Comparison of ENCODE assay signal across 15 cellular contexts in the genomic region with DNA sequence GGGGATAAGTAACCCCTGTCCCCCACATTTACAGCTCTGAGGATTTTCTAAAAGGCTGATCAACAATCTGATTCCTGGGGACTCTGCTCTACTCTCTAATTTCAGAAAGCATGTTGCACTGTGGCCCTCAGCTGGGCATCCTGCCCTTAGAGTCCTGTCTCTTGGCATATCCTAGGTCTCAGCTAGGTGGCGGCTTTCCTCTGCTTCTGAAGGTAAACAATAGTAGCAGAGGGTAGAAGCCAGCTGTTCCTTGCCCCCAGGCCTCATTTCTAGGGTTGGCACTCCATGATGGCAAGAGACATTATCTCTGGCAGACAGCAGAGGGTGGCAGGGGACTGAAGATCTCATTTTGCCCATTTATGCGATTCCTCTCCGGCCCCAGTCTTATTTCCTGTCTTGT.
A peak's percentile ranks its signal among the peaks of the same experiment; 100 is the strongest.
DNase-seq lines count a peak whose midpoint lies in the region; ATAC-seq and TF ChIP-seq lines count a peak whose summit lies in the region.
"Had no signal": no experiment of that assay in that cellular context is flagged by ENCODE, and none has a peak within 500 bp of the region (broad histone marks: within the 10 kb centered on the region; RNA-seq: fewer than 3 reads in every experiment).

No MANE protein-coding gene starts in this region.

- H3K9me3 ChIP-seq in PC-9 (ENCODE audit: insufficient read depth, low read depth) = no peaks in the 10 kb centered on the region
- H3K9me3 ChIP-seq in Caco-2 = no peaks in the 10 kb centered on the region
- H3K9me3 ChIP-seq: upper lobe of left lung had no signal

- no peaks in the 10 kb centered on the region for H3K9me2 ChIP-seq in PC-9 (ENCODE audit: insufficient read depth)

- H3K4me1 ChIP-seq in PC-9 (replicated peaks; ENCODE audit: insufficient read depth) (no peaks in the 10 kb centered on the region), Caco-2 (no peaks in the 10 kb centered on the region)

- peak; percentile 67 to 80 for DNase-seq in NCI-H524 (lab: John Stamatoyannopoulos, UW)
- no peak for DNase-seq in NCI-H524 treated with DMSO at 0.1 percent for 48 hours (lab: John Stamatoyannopoulos, UW)
- DNase-seq in HFF-Myc (ENCODE audit: extremely low read depth, low read depth) = no peak
- no peak for DNase-seq in PC-9
- DNase-seq in left colon = no peak
- DNase-seq in Caco-2 = no peak
- no peak for DNase-seq in cerebellar cortex (ENCODE audit: low spot score)
- DNase-seq: activated naive CD4-positive, alpha-beta T cell treated with anti-CD3 and anti-CD28 coated beads for 36 hours; DMS79; naive thymus-derived CD4-positive, alpha-beta T cell; retina; stimulated activated CD4-positive, alpha-beta T cell treated with anti-CD3 and anti-CD28 coated beads, Interleukin-1b, Interleukin-23, amount 100 ng/mL, for 48 hours; T1000 had no signal

- BruUV-seq in PC-9 (replicated peaks; lab: Mats Ljungman, UMichigan) (no TSS peak), Caco-2 (replicated peaks; lab: Mats Ljungman, UMichigan) (no TSS peak)

- no peaks in the 10 kb centered on the region for H3K27me3 Mint-ChIP-seq in Caco-2 (ENCODE audit: insufficient read depth, unreplicated experiment)

- H3K4me3 ChIP-seq in HFF-Myc (replicated peaks; ENCODE audit: low read depth, low read length) = no peak overlapping the region
- H3K4me3 ChIP-seq in PC-9 = no peak overlapping the region
- no peak overlapping the region for H3K4me3 ChIP-seq in Caco-2 (ENCODE audit: low read depth, low read length)
- H3K4me3 ChIP-seq: upper lobe of left lung had no signal

- no peak overlapping the region for H3K4me3 Mint-ChIP-seq in Caco-2 (ENCODE audit: unreplicated experiment)
- H3K4me3 Mint-ChIP-seq: activated naive CD4-positive, alpha-beta T cell treated with anti-CD3 and anti-CD28 coated beads for 36 hours; naive thymus-derived CD4-positive, alpha-beta T cell had no signal

- H3K36me3 Mint-ChIP-seq in Caco-2 (ENCODE audit: insufficient read depth, unreplicated experiment) = no peaks in the 10 kb centered on the region
- H3K36me3 Mint-ChIP-seq: naive thymus-derived CD4-positive, alpha-beta T cell had no signal

- intact Hi-C loops in PC-9 (cut with micrococcal nuclease; ENCODE audit: unreplicated experiment) = no loop called here
- intact Hi-C loops in left colon (cut with DNase I, micrococcal nuclease) = loop anchor here in 1 of 2 donors (10.0 kb wide), 1 partner anchor 144 kb away; no protein-coding TSS in a partner anchor
- intact Hi-C loops in Caco-2 (cut with micrococcal nuclease; ENCODE audit: unreplicated experiment) = loop anchor here (10.0 kb wide), 1 partner anchor 384 kb away; no protein-coding TSS in a partner anchor

- no peaks in the 10 kb centered on the region for H3K4me1 Mint-ChIP-seq in Caco-2 (ENCODE audit: low read depth, unreplicated experiment)
- H3K4me1 Mint-ChIP-seq: naive thymus-derived CD4-positive, alpha-beta T cell had no signal

- no peaks in the 10 kb centered on the region for H3K79me2 ChIP-seq in PC-9 (ENCODE audit: low read depth)

- H2AFZ ChIP-seq in PC-9 = no peak overlapping the region

- H3K27me3 ChIP-seq in PC-9 (ENCODE audit: insufficient read depth, low read depth) = peaks cover 83% of the 10 kb centered on the region
- H3K27me3 ChIP-seq in Caco-2 (replicated peaks; ENCODE audit: control insufficient read depth, insufficient read depth, low read length) = no peaks in the 10 kb centered on the region
- H3K27me3 ChIP-seq: upper lobe of left lung had no signal

- ATAC-seq in left colon (peak; percentile 40), HG03571 (IDR thresholded peaks at IDR 0.05; ENCODE audit: unreplicated experiment) (no peak)
- ATAC-seq: naive thymus-derived CD4-positive, alpha-beta T cell had no signal

- H3K4me2 ChIP-seq in PC-9 = no peak overlapping the region

- H3F3A ChIP-seq in PC-9 (ENCODE audit: insufficient read depth, low read depth) = no peaks in the 10 kb centered on the region

- no peak overlapping the region for H3K27ac ChIP-seq in PC-9
- H3K27ac ChIP-seq: upper lobe of left lung had no signal

- H3K27ac Mint-ChIP-seq in Caco-2 (ENCODE audit: unreplicated experiment) = no peak overlapping the region
- H3K27ac Mint-ChIP-seq: activated naive CD4-positive, alpha-beta T cell treated with anti-CD3 and anti-CD28 coated beads for 36 hours; naive thymus-derived CD4-positive, alpha-beta T cell had no signal

- no peaks in the 10 kb centered on the region for H3K9me3 Mint-ChIP-seq in Caco-2 (ENCODE audit: unreplicated experiment)
- H3K9me3 Mint-ChIP-seq: activated naive CD4-positive, alpha-beta T cell treated with anti-CD3 and anti-CD28 coated beads for 36 hours; naive thymus-derived CD4-positive, alpha-beta T cell had no signal

- CTCF ChIA-PET in PC-9 (lab: Charles Lee) = interaction anchor here (0.6 kb wide), 1 partner anchor 394 kb away, joined by 5 read pairs; no protein-coding TSS in a partner anchor
- CTCF ChIA-PET in Caco-2 (lab: Charles Lee) = interaction anchor here (1.6 kb wide), 1 partner anchor 145 kb away, joined by 15 read pairs; no protein-coding TSS in a partner anchor

- H4K20me1 ChIP-seq in PC-9 (ENCODE audit: insufficient read depth) = no peaks in the 10 kb centered on the region

- H3K36me3 ChIP-seq in PC-9 (ENCODE audit: low read depth) (no peaks in the 10 kb centered on the region), Caco-2 (ENCODE audit: control insufficient read depth, insufficient read depth, low read length) (no peaks in the 10 kb centered on the region)
- H3K36me3 ChIP-seq: upper lobe of left lung had no signal

- TF ChIP-seq CTCF in HFF-Myc (IDR thresholded peaks at IDR 0.05; ENCODE audit: low read depth, low read length, missing control alignments) = peak; percentile 5
- TF ChIP-seq CTCF in PC-9 (conservative IDR thresholded peaks at IDR 0.05) = peak; percentile 49; the same call in 1 of the 2 replicates
- peak in 1 of 2 experiments; percentile 27 for TF ChIP-seq CTCF in Caco-2 (IDR thresholded peaks at IDR 0.05; ENCODE audit: insufficient read depth in 1 of 2, low read depth in 1 of 2, low read length in 1 of 2, severe bottlenecking in 1 of 2, unreplicated experiment in 1 of 2)

- POLR2A ChIA-PET in PC-9 (lab: Charles Lee; ENCODE audit: unreplicated experiment) (no interaction called here), Caco-2 (lab: Charles Lee) (no interaction called here)

Comparison
In these comparisons a context has a peak if more than half of its experiments do, and no peak if none do; other contexts are left out.
1. DNase-seq: peak in NCI-H524 (2 of 2); none in NCI-H524 treated with DMSO at 0.1 percent for 48 hours (single experiment), HFF-Myc (single experiment), PC-9 (0 of 2), left colon (0 of 2), Caco-2 (0 of 2) and cerebellar cortex (single experiment).